16 cellular contexts compared by ENCODE assay signal in genomic region chr19:8310342-8311055, GRCh38. TPM values are rescaled to one million over a fixed set of nuclear protein-coding genes. Genes with fewer than 3 reads are reported as not detected.
DNase-seq lines count a peak whose midpoint lies in the region; ATAC-seq and TF ChIP-seq lines count a peak whose summit lies in the region.
"Had no signal": no experiment of that assay in that cellular context is flagged by ENCODE, and none has a peak within 500 bp of the region (broad histone marks: within the 10 kb centered on the region; RNA-seq: fewer than 3 reads in every experiment).

No MANE protein-coding gene starts in this region.

- peaks cover 45% of the 10 kb centered on the region for H3K4me1 ChIP-seq in DND-41 (ENCODE audit: insufficient read depth, low read length)
- H3K4me1 ChIP-seq in gastroesophageal sphincter = peaks cover 0 to 41% (median 10%) of the 10 kb centered on the region in 3 donors

- peaks cover 41% of the 10 kb centered on the region for H3K79me2 ChIP-seq in DND-41 (ENCODE audit: insufficient read depth, low read length)

- ATAC-seq in DND-41 (ENCODE audit: insufficient read depth, low read depth) (no peak), HG03439 (IDR thresholded peaks at IDR 0.05; ENCODE audit: unreplicated experiment) (no peak), gastroesophageal sphincter (no peak), HG02885 (IDR thresholded peaks at IDR 0.05; ENCODE audit: poor library complexity, unreplicated experiment) (no peak)
- ATAC-seq: activated T-cell treated with anti-CD3 and anti-CD28 coated beads, Interleukin-2, amount 50 U/mL, for 72 hours; T-helper 17 cell had no signal

- DNase-seq in DND-41 = peak; percentile 6
- DNase-seq in WERI-Rb-1 = peak; percentile 2
- DNase-seq in osteocyte (ENCODE audit: extremely low spot score, unreplicated experiment) = peak; percentile 59
- DNase-seq: DMS153, erythroblast, glutamatergic neuron, GOT3, IMR-90, NCI-H1048, T-helper 17 cell had no signal

- H3K36me3 Mint-ChIP-seq in osteocyte (ENCODE audit: unreplicated experiment) = peaks cover 10% of the 10 kb centered on the region

- TF ChIP-seq EP300 in gastroesophageal sphincter (IDR thresholded peaks at IDR 0.05) = no peak

- TF ChIP-seq CTCF in DND-41 (IDR thresholded peaks at IDR 0.05; ENCODE audit: borderline replicate concordance, extremely low read depth, low read length, poor library complexity, severe bottlenecking) = no peak
- no peak for TF ChIP-seq CTCF in WERI-Rb-1 (IDR thresholded peaks at IDR 0.05; ENCODE audit: low read depth, low read length)
- no peak for TF ChIP-seq CTCF in osteocyte (IDR thresholded peaks at IDR 0.05)
- TF ChIP-seq CTCF in gastroesophageal sphincter (IDR thresholded peaks at IDR 0.05) = no peak

- H3K4me3 ChIP-seq in DND-41 (ENCODE audit: low read depth in 1 of 2, low read length in 2 of 2) (no peak overlapping the region), WERI-Rb-1 (ENCODE audit: low read depth, low read length) (no peak overlapping the region), gastroesophageal sphincter (no peak overlapping the region)

- no peak overlapping the region for H3K27ac ChIP-seq in DND-41 (ENCODE audit: low read length)
- H3K27ac ChIP-seq in WERI-Rb-1 = no peak overlapping the region
- peak overlapping the region in 2 of 4 donors; percentile 26 to 30 for H3K27ac ChIP-seq in gastroesophageal sphincter

- peak overlapping the region; percentile 16; the same call in 1 of the 2 replicates for H3K4me2 ChIP-seq in DND-41 (ENCODE audit: insufficient read depth, low read length)

- peaks cover 31% of the 10 kb centered on the region for H3K4me1 Mint-ChIP-seq in osteocyte (ENCODE audit: unreplicated experiment)

- H3K4me3 Mint-ChIP-seq in osteocyte (ENCODE audit: unreplicated experiment) = no peak overlapping the region

- H3K9me3 Mint-ChIP-seq in osteocyte (ENCODE audit: unreplicated experiment) = no peaks in the 10 kb centered on the region
- H3K9me3 Mint-ChIP-seq: activated T-cell treated with anti-CD3 and anti-CD28 coated beads, Interleukin-2, amount 50 U/mL, for 72 hours had no signal

- no peaks in the 10 kb centered on the region for H3K27me3 Mint-ChIP-seq in osteocyte (ENCODE audit: unreplicated experiment)
- H3K27me3 Mint-ChIP-seq: B cell, T-helper 17 cell had no signal

- H3K36me3 ChIP-seq in DND-41 (ENCODE audit: insufficient read depth, low read length) = peaks cover 55% of the 10 kb centered on the region
- peaks cover 55% of the 10 kb centered on the region for H3K36me3 ChIP-seq in WERI-Rb-1
- peaks cover 0 to 65% of the 10 kb centered on the region in 2 donors for H3K36me3 ChIP-seq in gastroesophageal sphincter

- WGBS in gastroesophageal sphincter (ENCODE audit: low coverage in 1 of 2), 2 donors = 93% methylated on average over 8 of the region's 17 CpGs; no CpG with 5 or more reads in 1 of the 2 donors

- no peak for TF ChIP-seq POLR2A in gastroesophageal sphincter (IDR thresholded peaks at IDR 0.05)

- H3K9me3 ChIP-seq in DND-41 (ENCODE audit: insufficient read depth, low read length, severe bottlenecking) = no peaks in the 10 kb centered on the region
- H3K9me3 ChIP-seq in WERI-Rb-1 (ENCODE audit: severe bottlenecking) = no peaks in the 10 kb centered on the region
- no peaks in the 10 kb centered on the region for H3K9me3 ChIP-seq in gastroesophageal sphincter

- H2AFZ ChIP-seq in DND-41 (ENCODE audit: low read depth, low read length) = no peak overlapping the region

- no peaks in the 10 kb centered on the region for H4K20me1 ChIP-seq in DND-41 (ENCODE audit: insufficient read depth, low read length)

- no peak overlapping the region for H3K9ac ChIP-seq in DND-41 (ENCODE audit: low read depth, low read length)

- H3K27me3 ChIP-seq in DND-41 (ENCODE audit: insufficient read depth, low read length, poor library complexity) (no peaks in the 10 kb centered on the region), WERI-Rb-1 (ENCODE audit: insufficient read depth, low read depth, severe bottlenecking) (no peaks in the 10 kb centered on the region), gastroesophageal sphincter (no peaks in the 10 kb centered on the region)

- H3K27ac Mint-ChIP-seq in osteocyte (ENCODE audit: unreplicated experiment) = no peak overlapping the region
- H3K27ac Mint-ChIP-seq: activated T-cell treated with anti-CD3 and anti-CD28 coated beads, Interleukin-2, amount 50 U/mL, for 72 hours; B cell had no signal

RNA-seq across cellular contexts. Expression of gene CD320, which starts 2.3 kb away (rescaled TPM):
- total RNA-seq in osteocyte (41.9 and 44.5 TPM in 2 replicates), gastroesophageal sphincter (10 to 100 TPM; 25.4 to 58.5 (median 40.8) TPM)

RNA-seq across cellular contexts. Expression of gene NDUFA7, which starts 10.7 kb away (rescaled TPM):
- total RNA-seq in osteocyte = 29.8 and 35.4 TPM in 2 replicates
- 10 to 100 TPM; 14.5 to 48.3 (median 32.3) TPM for total RNA-seq in gastroesophageal sphincter

RNA-seq across cellular contexts. Expression of gene RPS28, which starts 10.8 kb away (rescaled TPM):
- total RNA-seq in osteocyte (1,524 and 1,597 TPM in 2 replicates), gastroesophageal sphincter (100 to 1,000 TPM; 172 to 357 (median 250) TPM)

RNA-seq across cellular contexts. Expression of gene KANK3, which starts 32.6 kb away (rescaled TPM):
- total RNA-seq in osteocyte (0.30 TPM in 1 of 2 replicates, not detected in the other), gastroesophageal sphincter (10 to 100 TPM in 3 of 4 donors, 1 to 10 TPM in 1; 9.8 to 22.3 (median 19.2) TPM)
- total RNA-seq: IMR-90, osteoblast had no signal

RNA-seq across cellular contexts. Expression of gene ANGPTL4, which starts 53.5 kb away (rescaled TPM):
- total RNA-seq in osteocyte = 6.5 and 8.6 TPM in 2 replicates
- 10 to 100 TPM in 3 of 4 donors, 1 to 10 TPM in 1; 4.4 to 48.2 (median 19.4) TPM for total RNA-seq in gastroesophageal sphincter
- total RNA-seq: B cell, T-helper 17 cell had no signal

Comparison
In these comparisons a context has a peak if more than half of its experiments do, and no peak if none do; other contexts are left out.
1. DNase-seq: peak in every context shown above with its lines; median percentile 59 in osteocyte; 6 in DND-41; 2 in WERI-Rb-1.